9 cellular contexts compared by ENCODE assay signal in genomic region chr7:17640730-17641377, GRCh38.
DNase-seq lines count a peak whose midpoint lies in the region; ATAC-seq and TF ChIP-seq lines count a peak whose summit lies in the region.
"Had no signal": no experiment of that assay in that cellular context is flagged by ENCODE, and none has a peak within 500 bp of the region (broad histone marks: within the 10 kb centered on the region; RNA-seq: fewer than 3 reads in every experiment).

No MANE protein-coding gene starts in this region.

- H4K20me1 ChIP-seq in GM23338 (replicated peaks; ENCODE audit: insufficient read depth) = no peaks in the 10 kb centered on the region

- H3F3A ChIP-seq in GM23338 (replicated peaks; ENCODE audit: low read depth) = no peaks in the 10 kb centered on the region

- H3K9me3 Mint-ChIP-seq in activated CD4-positive, alpha-beta T cell treated with anti-CD3 and anti-CD28 coated beads for 36 hours (ENCODE audit: low read depth) = peaks cover 5% of the 10 kb centered on the region
- H3K9me3 Mint-ChIP-seq in GM23338 (peaks cover 21% of the 10 kb centered on the region), mesothelial cell of epicardium (peaks cover 13% of the 10 kb centered on the region)

- H3K9me2 ChIP-seq in GM23338 (ENCODE audit: insufficient read depth) = no peaks in the 10 kb centered on the region

- POLR2A ChIA-PET in activated CD4-positive, alpha-beta T cell treated with anti-CD3 and anti-CD28 coated beads for 36 hours (lab: Charles Lee) = no interaction called here

- CTCF ChIA-PET in activated CD4-positive, alpha-beta T cell treated with anti-CD3 and anti-CD28 coated beads for 36 hours (lab: Charles Lee) = interaction anchor here (0.7 to 1.5 kb wide), 7 partner anchors 8 to 658 kb away, joined by 3 to 6 read pairs (median 3); no protein-coding TSS in a partner anchor

- no peaks in the 10 kb centered on the region for H3K4me1 Mint-ChIP-seq in activated CD4-positive, alpha-beta T cell treated with anti-CD3 and anti-CD28 coated beads for 36 hours
- no peaks in the 10 kb centered on the region for H3K4me1 Mint-ChIP-seq in GM23338
- H3K4me1 Mint-ChIP-seq in mesothelial cell of epicardium = peaks cover 10% of the 10 kb centered on the region

- H3K27me3 Mint-ChIP-seq in activated CD4-positive, alpha-beta T cell treated with anti-CD3 and anti-CD28 coated beads for 36 hours = peaks cover 9% of the 10 kb centered on the region
- peaks cover 2% of the 10 kb centered on the region for H3K27me3 Mint-ChIP-seq in GM23338 (ENCODE audit: insufficient read depth, low read depth, poor library complexity)
- peaks cover 2% of the 10 kb centered on the region for H3K27me3 Mint-ChIP-seq in mesothelial cell of epicardium (ENCODE audit: low read depth)

- H3K4me1 ChIP-seq in GM23338 (ENCODE audit: insufficient read depth) = no peaks in the 10 kb centered on the region

- no peak overlapping the region for H3K27ac Mint-ChIP-seq in activated CD4-positive, alpha-beta T cell treated with anti-CD3 and anti-CD28 coated beads for 36 hours
- no peak overlapping the region for H3K27ac Mint-ChIP-seq in GM23338
- H3K27ac Mint-ChIP-seq in mesothelial cell of epicardium = no peak overlapping the region
- H3K27ac Mint-ChIP-seq: activated naive CD4-positive, alpha-beta T cell treated with anti-CD3 and anti-CD28 coated beads, Interleukin-2, amount 50 U/mL, for 72 hours had no signal

- H3K4me3 Mint-ChIP-seq in activated CD4-positive, alpha-beta T cell treated with anti-CD3 and anti-CD28 coated beads for 36 hours = no peak overlapping the region
- H3K4me3 Mint-ChIP-seq in GM23338 (no peak overlapping the region), mesothelial cell of epicardium (no peak overlapping the region)

- H3K36me3 Mint-ChIP-seq in activated CD4-positive, alpha-beta T cell treated with anti-CD3 and anti-CD28 coated beads for 36 hours (ENCODE audit: low read depth) = no peaks in the 10 kb centered on the region
- H3K36me3 Mint-ChIP-seq in GM23338 (ENCODE audit: low read depth) = peaks cover 11% of the 10 kb centered on the region
- H3K36me3 Mint-ChIP-seq in mesothelial cell of epicardium = peaks cover 8% of the 10 kb centered on the region
- H3K36me3 Mint-ChIP-seq: activated naive CD4-positive, alpha-beta T cell treated with anti-CD3 and anti-CD28 coated beads, Interleukin-2, amount 50 U/mL, for 72 hours had no signal

- TF ChIP-seq CTCF in GM23338 (conservative IDR thresholded peaks at IDR 0.05; ENCODE audit: low read depth in 2 of 2) (peak; percentile 61 to 81), mesothelial cell of epicardium (IDR thresholded peaks at IDR 0.05; ENCODE audit: unreplicated experiment) (peak; percentile 88)

- H3K4me2 ChIP-seq in GM23338 = no peak overlapping the region

- peak; percentile 38 for DNase-seq in activated CD4-positive, alpha-beta T cell treated with anti-CD3 and anti-CD28 coated beads for 36 hours
- DNase-seq in activated CD4-positive, alpha-beta T cell treated with anti-CD3 and anti-CD28 coated beads for 1 hour = no peak
- peak; percentile 84 for DNase-seq in GM23338 (ENCODE audit: low spot score)
- DNase-seq in NCI-H82 (lab: John Stamatoyannopoulos, UW) = peak; percentile 60
- DNase-seq in cerebellar cortex (ENCODE audit: low spot score) = peak; percentile 14
- no peak for DNase-seq in mesothelial cell of epicardium (ENCODE audit: low spot score in 2 of 2, unreplicated experiment in 2 of 2)
- no peak for DNase-seq in occipital lobe (lab: John Stamatoyannopoulos, UW)
- DNase-seq in activated gamma-delta T cell (lab: John Stamatoyannopoulos, UW) = no peak

- no peaks in the 10 kb centered on the region for H3K27me3 ChIP-seq in GM23338 (ENCODE audit: insufficient read depth)

- H3K36me3 ChIP-seq in GM23338 (ENCODE audit: insufficient read depth) = no peaks in the 10 kb centered on the region

- no peak overlapping the region for H3K4me3 ChIP-seq in GM23338

- H3K79me2 ChIP-seq in GM23338 (replicated peaks; ENCODE audit: insufficient read depth) = no peaks in the 10 kb centered on the region

- H2AFZ ChIP-seq in GM23338 = peak overlapping the region; percentile 49; the same call in 1 of the 2 replicates

- no peak overlapping the region for H3K27ac ChIP-seq in GM23338 (ENCODE audit: low read depth)

- no peak for ATAC-seq in activated CD4-positive, alpha-beta T cell treated with anti-CD3 and anti-CD28 coated beads for 36 hours
- ATAC-seq in GM23338 = peak; percentile 61
- ATAC-seq: activated naive CD4-positive, alpha-beta T cell treated with anti-CD3 and anti-CD28 coated beads, Interleukin-2, amount 50 U/mL, for 72 hours had no signal

- intact Hi-C loops in activated CD4-positive, alpha-beta T cell treated with anti-CD3 and anti-CD28 coated beads for 36 hours (cut with DNase I, micrococcal nuclease) = loop anchor here in 1 of 2 experiments (5.0 kb wide), 1 partner anchor 659 kb away; no protein-coding TSS in a partner anchor

TF ChIP-seq in GM23338, 12 proteins besides CTCF, POLR2A, EP300 and RAD21:
- TF ChIP-seq REST (IDR thresholded peaks at IDR 0.05; ENCODE audit: unreplicated experiment) = no peak
- no peak for TF ChIP-seq EZH2 (IDR thresholded peaks at IDR 0.05; ENCODE audit: low read depth, unreplicated experiment)
- no peak for TF ChIP-seq JUNB (IDR thresholded peaks at IDR 0.05; ENCODE audit: unreplicated experiment)
- TF ChIP-seq STAT1 (IDR thresholded peaks at IDR 0.05; ENCODE audit: unreplicated experiment) = no peak
- no peak for TF ChIP-seq NANOG (IDR thresholded peaks at IDR 0.05; ENCODE audit: borderline replicate concordance)
- TF ChIP-seq ETS1 (IDR thresholded peaks at IDR 0.05) = no peak
- TF ChIP-seq CREB1 (CRISPR knock-in tag; IDR thresholded peaks at IDR 0.05; ENCODE audit: low read depth) = no peak
- TF ChIP-seq POLR2AphosphoS5 (IDR thresholded peaks at IDR 0.05; ENCODE audit: low read depth) = no peak
- no peak for TF ChIP-seq EZH2phosphoT487 (IDR thresholded peaks at IDR 0.05; ENCODE audit: unreplicated experiment)

Comparison
In these comparisons a context has a peak if more than half of its experiments do, and no peak if none do; other contexts are left out.
1. DNase-seq: peak in activated CD4-positive, alpha-beta T cell treated with anti-CD3 and anti-CD28 coated beads for 36 hours (single experiment), GM23338 (single experiment), NCI-H82 (single experiment) and cerebellar cortex (single experiment); none in activated CD4-positive, alpha-beta T cell treated with anti-CD3 and anti-CD28 coated beads for 1 hour (single experiment), mesothelial cell of epicardium (0 of 2), occipital lobe (single experiment) and activated gamma-delta T cell (single experiment).